ENCODE assay signal across 1 cellular context in the genomic region with DNA sequence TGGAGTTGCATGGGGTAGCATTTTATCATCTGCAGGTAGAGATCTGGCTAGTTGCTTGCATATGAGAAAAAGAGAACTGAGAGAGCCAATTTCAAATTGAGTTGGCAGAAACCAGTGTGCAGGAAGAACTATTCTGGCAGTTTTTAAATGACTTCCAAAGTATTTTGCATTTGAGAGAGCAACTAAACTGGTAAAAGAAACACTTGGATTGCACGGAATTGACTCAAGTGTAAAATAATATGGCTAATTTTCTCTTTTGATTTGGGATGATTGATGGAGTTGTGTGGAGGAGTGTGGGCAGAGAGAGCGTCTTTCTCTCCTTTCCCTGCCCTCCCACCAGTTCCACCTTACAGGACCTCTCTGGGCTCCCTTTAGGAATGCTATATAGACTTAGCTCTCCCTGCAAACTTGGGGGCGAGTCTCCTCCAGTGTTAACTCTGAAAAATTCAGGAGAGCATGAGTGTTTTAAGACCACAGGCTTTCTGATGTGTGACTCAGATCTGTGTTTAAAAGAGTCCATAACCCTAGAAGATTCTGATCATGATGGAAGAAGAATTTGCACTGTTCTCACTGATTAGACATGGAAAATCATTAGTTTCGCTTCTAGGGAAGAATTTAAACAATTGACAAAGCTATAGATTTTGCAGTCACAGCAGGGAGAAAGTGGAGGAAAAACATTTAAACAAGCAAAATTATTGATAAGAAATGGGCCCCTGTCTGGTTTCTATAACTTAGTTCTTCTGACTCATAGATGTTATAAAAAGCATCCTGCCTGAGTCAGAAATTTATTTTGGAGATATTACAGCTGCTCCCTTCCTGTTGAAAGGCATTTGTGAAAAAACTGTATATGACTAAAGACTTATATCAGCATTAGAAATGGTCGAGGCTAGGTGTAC.
TF ChIP-seq lines count a peak whose summit lies in the region.

No MANE protein-coding gene starts in this region.

TF ChIP-seq in GM12878, 131 proteins besides CTCF, POLR2A, EP300 and RAD21 (continued from another document):
- TF ChIP-seq, protein P1, sequence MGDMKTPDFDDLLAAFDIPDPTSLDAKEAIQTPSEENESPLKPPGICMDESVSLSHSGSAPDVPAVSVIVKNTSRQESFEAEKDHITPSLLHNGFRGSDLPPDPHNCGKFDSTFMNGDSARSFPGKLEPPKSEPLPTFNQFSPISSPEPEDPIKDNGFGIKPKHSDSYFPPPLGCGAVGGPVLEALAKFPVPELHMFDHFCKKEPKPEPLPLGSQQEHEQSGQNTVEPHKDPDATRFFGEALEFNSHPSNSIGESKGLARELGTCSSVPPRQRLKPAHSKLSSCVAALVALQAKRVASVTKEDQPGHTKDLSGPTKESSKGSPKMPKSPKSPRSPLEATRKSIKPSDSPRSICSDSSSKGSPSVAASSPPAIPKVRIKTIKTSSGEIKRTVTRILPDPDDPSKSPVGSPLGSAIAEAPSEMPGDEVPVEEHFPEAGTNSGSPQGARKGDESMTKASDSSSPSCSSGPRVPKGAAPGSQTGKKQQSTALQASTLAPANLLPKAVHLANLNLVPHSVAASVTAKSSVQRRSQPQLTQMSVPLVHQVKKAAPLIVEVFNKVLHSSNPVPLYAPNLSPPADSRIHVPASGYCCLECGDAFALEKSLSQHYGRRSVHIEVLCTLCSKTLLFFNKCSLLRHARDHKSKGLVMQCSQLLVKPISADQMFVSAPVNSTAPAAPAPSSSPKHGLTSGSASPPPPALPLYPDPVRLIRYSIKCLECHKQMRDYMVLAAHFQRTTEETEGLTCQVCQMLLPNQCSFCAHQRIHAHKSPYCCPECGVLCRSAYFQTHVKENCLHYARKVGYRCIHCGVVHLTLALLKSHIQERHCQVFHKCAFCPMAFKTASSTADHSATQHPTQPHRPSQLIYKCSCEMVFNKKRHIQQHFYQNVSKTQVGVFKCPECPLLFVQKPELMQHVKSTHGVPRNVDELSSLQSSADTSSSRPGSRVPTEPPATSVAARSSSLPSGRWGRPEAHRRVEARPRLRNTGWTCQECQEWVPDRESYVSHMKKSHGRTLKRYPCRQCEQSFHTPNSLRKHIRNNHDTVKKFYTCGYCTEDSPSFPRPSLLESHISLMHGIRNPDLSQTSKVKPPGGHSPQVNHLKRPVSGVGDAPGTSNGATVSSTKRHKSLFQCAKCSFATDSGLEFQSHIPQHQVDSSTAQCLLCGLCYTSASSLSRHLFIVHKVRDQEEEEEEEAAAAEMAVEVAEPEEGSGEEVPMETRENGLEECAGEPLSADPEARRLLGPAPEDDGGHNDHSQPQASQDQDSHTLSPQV (IDR thresholded peaks at IDR 0.05): no peak
- TF ChIP-seq, protein P2, sequence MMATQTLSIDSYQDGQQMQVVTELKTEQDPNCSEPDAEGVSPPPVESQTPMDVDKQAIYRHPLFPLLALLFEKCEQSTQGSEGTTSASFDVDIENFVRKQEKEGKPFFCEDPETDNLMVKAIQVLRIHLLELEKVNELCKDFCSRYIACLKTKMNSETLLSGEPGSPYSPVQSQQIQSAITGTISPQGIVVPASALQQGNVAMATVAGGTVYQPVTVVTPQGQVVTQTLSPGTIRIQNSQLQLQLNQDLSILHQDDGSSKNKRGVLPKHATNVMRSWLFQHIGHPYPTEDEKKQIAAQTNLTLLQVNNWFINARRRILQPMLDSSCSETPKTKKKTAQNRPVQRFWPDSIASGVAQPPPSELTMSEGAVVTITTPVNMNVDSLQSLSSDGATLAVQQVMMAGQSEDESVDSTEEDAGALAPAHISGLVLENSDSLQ (IDR thresholded peaks at IDR 0.05): no peak
- TF ChIP-seq STAT1 (conservative IDR thresholded peaks at IDR 0.05): no peak
- TF ChIP-seq LARP7 (IDR thresholded peaks at IDR 0.05): no peak
- TF ChIP-seq KAT2A (conservative IDR thresholded peaks at IDR 0.05; ENCODE audit: control insufficient read depth, low read depth, low read length): no peak
- TF ChIP-seq, protein P3, sequence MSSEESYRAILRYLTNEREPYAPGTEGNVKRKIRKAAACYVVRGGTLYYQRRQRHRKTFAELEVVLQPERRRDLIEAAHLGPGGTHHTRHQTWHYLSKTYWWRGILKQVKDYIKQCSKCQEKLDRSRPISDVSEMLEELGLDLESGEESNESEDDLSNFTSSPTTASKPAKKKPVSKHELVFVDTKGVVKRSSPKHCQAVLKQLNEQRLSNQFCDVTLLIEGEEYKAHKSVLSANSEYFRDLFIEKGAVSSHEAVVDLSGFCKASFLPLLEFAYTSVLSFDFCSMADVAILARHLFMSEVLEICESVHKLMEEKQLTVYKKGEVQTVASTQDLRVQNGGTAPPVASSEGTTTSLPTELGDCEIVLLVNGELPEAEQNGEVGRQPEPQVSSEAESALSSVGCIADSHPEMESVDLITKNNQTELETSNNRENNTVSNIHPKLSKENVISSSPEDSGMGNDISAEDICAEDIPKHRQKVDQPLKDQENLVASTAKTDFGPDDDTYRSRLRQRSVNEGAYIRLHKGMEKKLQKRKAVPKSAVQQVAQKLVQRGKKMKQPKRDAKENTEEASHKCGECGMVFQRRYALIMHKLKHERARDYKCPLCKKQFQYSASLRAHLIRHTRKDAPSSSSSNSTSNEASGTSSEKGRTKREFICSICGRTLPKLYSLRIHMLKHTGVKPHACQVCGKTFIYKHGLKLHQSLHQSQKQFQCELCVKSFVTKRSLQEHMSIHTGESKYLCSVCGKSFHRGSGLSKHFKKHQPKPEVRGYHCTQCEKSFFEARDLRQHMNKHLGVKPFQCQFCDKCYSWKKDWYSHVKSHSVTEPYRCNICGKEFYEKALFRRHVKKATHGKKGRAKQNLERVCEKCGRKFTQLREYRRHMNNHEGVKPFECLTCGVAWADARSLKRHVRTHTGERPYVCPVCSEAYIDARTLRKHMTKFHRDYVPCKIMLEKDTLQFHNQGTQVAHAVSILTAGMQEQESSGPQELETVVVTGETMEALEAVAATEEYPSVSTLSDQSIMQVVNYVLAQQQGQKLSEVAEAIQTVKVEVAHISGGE (CRISPR knock-in tag; IDR thresholded peaks at IDR 0.05): no peak
- TF ChIP-seq, protein P4, sequence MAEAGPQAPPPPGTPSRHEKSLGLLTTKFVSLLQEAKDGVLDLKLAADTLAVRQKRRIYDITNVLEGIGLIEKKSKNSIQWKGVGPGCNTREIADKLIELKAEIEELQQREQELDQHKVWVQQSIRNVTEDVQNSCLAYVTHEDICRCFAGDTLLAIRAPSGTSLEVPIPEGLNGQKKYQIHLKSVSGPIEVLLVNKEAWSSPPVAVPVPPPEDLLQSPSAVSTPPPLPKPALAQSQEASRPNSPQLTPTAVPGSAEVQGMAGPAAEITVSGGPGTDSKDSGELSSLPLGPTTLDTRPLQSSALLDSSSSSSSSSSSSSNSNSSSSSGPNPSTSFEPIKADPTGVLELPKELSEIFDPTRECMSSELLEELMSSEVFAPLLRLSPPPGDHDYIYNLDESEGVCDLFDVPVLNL (IDR thresholded peaks at IDR 0.05; ENCODE audit: low read depth, low read length): no peak
- TF ChIP-seq, protein P5, sequence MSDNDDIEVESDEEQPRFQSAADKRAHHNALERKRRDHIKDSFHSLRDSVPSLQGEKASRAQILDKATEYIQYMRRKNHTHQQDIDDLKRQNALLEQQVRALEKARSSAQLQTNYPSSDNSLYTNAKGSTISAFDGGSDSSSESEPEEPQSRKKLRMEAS (IDR thresholded peaks at IDR 0.05; ENCODE audit: low read depth, low read length): no peak
- peak in 1 of 2 experiments; percentile 60; a peak in 1 of 4 replicates for TF ChIP-seq ETV6 (conservative IDR thresholded peaks at IDR 0.05 in 1 of 2, IDR thresholded peaks at IDR 0.05 in 1 of 2; ENCODE audit: borderline replicate concordance in 1 of 2, low read depth in 1 of 2)
- no peak for TF ChIP-seq ZNF24 (IDR thresholded peaks at IDR 0.05)
- TF ChIP-seq, protein P6, sequence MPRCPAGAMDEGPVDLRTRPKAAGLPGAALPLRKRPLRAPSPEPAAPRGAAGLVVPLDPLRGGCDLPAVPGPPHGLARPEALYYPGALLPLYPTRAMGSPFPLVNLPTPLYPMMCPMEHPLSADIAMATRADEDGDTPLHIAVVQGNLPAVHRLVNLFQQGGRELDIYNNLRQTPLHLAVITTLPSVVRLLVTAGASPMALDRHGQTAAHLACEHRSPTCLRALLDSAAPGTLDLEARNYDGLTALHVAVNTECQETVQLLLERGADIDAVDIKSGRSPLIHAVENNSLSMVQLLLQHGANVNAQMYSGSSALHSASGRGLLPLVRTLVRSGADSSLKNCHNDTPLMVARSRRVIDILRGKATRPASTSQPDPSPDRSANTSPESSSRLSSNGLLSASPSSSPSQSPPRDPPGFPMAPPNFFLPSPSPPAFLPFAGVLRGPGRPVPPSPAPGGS (IDR thresholded peaks at IDR 0.05; ENCODE audit: borderline replicate concordance, insufficient read depth, low read depth, low read length, poor library complexity, severe bottlenecking): no peak
- no peak for TF ChIP-seq RAD51 (IDR thresholded peaks at IDR 0.05)
- peak; percentile 61 for TF ChIP-seq GABPA (IDR thresholded peaks at IDR 0.05; ENCODE audit: low read depth)
- no peak for TF ChIP-seq CHD2 (IDR thresholded peaks at IDR 0.05; ENCODE audit: borderline replicate concordance, low read depth, low read length)
- TF ChIP-seq MEF2B (IDR thresholded peaks at IDR 0.05; ENCODE audit: partially characterized antibody, poor library complexity, severe bottlenecking): peak; percentile 30
- TF ChIP-seq SUPT20H (IDR thresholded peaks at IDR 0.05; ENCODE audit: borderline replicate concordance, control insufficient read depth, low read depth, low read length): no peak
- TF ChIP-seq CREB1 (IDR thresholded peaks at IDR 0.05; ENCODE audit: low read depth): peak; percentile 26; the same call in 1 of the 2 replicates
- TF ChIP-seq TAF1 (IDR thresholded peaks at IDR 0.05; ENCODE audit: borderline replicate concordance, low read depth, low read length): no peak
- TF ChIP-seq, protein P7, sequence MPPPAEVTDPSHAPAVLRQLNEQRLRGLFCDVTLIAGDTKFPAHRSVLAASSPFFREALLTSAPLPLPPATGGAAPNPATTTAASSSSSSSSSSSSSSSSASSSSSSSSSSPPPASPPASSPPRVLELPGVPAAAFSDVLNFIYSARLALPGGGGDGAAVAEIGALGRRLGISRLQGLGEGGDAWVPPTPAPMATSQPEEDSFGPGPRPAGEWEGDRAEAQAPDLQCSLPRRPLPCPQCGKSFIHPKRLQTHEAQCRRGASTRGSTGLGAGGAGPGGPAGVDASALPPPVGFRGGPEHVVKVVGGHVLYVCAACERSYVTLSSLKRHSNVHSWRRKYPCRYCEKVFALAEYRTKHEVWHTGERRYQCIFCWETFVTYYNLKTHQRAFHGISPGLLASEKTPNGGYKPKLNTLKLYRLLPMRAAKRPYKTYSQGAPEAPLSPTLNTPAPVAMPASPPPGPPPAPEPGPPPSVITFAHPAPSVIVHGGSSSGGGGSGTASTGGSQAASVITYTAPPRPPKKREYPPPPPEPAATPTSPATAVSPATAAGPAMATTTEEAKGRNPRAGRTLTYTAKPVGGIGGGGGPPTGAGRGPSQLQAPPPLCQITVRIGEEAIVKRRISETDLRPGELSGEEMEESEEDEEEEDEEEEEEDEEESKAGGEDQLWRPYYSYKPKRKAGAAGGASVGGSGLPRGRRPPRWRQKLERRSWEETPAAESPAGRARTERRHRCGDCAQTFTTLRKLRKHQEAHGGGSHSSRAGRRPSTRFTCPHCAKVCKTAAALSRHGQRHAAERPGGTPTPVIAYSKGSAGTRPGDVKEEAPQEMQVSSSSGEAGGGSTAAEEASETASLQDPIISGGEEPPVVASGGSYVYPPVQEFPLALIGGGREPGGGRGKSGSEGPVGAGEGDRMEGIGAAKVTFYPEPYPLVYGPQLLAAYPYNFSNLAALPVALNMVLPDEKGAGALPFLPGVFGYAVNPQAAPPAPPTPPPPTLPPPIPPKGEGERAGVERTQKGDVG (CRISPR knock-in tag; IDR thresholded peaks at IDR 0.05): no peak
- TF ChIP-seq, protein P8, sequence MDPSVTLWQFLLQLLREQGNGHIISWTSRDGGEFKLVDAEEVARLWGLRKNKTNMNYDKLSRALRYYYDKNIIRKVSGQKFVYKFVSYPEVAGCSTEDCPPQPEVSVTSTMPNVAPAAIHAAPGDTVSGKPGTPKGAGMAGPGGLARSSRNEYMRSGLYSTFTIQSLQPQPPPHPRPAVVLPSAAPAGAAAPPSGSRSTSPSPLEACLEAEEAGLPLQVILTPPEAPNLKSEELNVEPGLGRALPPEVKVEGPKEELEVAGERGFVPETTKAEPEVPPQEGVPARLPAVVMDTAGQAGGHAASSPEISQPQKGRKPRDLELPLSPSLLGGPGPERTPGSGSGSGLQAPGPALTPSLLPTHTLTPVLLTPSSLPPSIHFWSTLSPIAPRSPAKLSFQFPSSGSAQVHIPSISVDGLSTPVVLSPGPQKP (IDR thresholded peaks at IDR 0.05; ENCODE audit: low read depth, low read length): no peak
- no peak for TF ChIP-seq SP1 (IDR thresholded peaks at IDR 0.05; ENCODE audit: low read depth, low read length)
- peak; percentile 72 for TF ChIP-seq RUNX3 (IDR thresholded peaks at IDR 0.05; ENCODE audit: low read length)
- TF ChIP-seq, protein P9, sequence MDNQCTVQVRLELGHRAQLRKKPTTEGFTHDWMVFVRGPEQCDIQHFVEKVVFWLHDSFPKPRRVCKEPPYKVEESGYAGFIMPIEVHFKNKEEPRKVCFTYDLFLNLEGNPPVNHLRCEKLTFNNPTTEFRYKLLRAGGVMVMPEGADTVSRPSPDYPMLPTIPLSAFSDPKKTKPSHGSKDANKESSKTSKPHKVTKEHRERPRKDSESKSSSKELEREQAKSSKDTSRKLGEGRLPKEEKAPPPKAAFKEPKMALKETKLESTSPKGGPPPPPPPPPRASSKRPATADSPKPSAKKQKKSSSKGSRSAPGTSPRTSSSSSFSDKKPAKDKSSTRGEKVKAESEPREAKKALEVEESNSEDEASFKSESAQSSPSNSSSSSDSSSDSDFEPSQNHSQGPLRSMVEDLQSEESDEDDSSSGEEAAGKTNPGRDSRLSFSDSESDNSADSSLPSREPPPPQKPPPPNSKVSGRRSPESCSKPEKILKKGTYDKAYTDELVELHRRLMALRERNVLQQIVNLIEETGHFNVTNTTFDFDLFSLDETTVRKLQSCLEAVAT (IDR thresholded peaks at IDR 0.05): no peak
- TF ChIP-seq CHD1 (IDR thresholded peaks at IDR 0.05; ENCODE audit: low read depth, low read length): no peak
